Comparison of ENCODE assay signal across 1 cellular context in genomic region chr20:25204550-25205276, GRCh38.
TF ChIP-seq lines count a peak whose summit lies in the region.

No MANE protein-coding gene starts in this region.

TF ChIP-seq in H1, 55 proteins besides CTCF, POLR2A, EP300 and RAD21 (continued from another document):
- TF ChIP-seq, protein P1, sequence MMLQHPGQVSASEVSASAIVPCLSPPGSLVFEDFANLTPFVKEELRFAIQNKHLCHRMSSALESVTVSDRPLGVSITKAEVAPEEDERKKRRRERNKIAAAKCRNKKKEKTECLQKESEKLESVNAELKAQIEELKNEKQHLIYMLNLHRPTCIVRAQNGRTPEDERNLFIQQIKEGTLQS (IDR thresholded peaks at IDR 0.05; ENCODE audit: insufficient read depth, low read depth, low read length), result no peak
- TF ChIP-seq E2F6 (IDR thresholded peaks at IDR 0.05) (no peak), TAF7 (optimal IDR thresholded peaks at IDR 0.05; ENCODE audit: borderline replicate concordance, low read depth, low read length) (no peak)
